1 cellular context compared by ENCODE assay signal in genomic region chr7:106964455-106964854, GRCh38.
TF ChIP-seq lines count a peak whose summit lies in the region.

No MANE protein-coding gene starts in this region.

TF ChIP-seq in IMR-90, 13 proteins besides CTCF, POLR2A, EP300 and RAD21 (continued from another document):
- no peak for TF ChIP-seq MXI1 (IDR thresholded peaks at IDR 0.05; ENCODE audit: borderline replicate concordance, low read depth, low read length)
- TF ChIP-seq ELK1 (IDR thresholded peaks at IDR 0.05; ENCODE audit: borderline replicate concordance, low read depth, low read length): no peak
- TF ChIP-seq USF2 (IDR thresholded peaks at IDR 0.05; ENCODE audit: low read depth, low read length): no peak
- no peak for TF ChIP-seq SMC3 (IDR thresholded peaks at IDR 0.05; ENCODE audit: low read depth, low read length)
- no peak for TF ChIP-seq RFX5 (IDR thresholded peaks at IDR 0.05; ENCODE audit: low read depth, low read length)
- no peak for TF ChIP-seq RCOR1 (IDR thresholded peaks at IDR 0.05; ENCODE audit: insufficient replicate concordance, low read length)
- TF ChIP-seq BHLHE40 (IDR thresholded peaks at IDR 0.05; ENCODE audit: low read depth, low read length): no peak
- TF ChIP-seq CHD1 (IDR thresholded peaks at IDR 0.05; ENCODE audit: low read depth, low read length): no peak
- TF ChIP-seq MAZ (IDR thresholded peaks at IDR 0.05; ENCODE audit: borderline replicate concordance, low read depth, low read length): no peak
